ENCODE assay signal across 11 cellular contexts in the genomic region with DNA sequence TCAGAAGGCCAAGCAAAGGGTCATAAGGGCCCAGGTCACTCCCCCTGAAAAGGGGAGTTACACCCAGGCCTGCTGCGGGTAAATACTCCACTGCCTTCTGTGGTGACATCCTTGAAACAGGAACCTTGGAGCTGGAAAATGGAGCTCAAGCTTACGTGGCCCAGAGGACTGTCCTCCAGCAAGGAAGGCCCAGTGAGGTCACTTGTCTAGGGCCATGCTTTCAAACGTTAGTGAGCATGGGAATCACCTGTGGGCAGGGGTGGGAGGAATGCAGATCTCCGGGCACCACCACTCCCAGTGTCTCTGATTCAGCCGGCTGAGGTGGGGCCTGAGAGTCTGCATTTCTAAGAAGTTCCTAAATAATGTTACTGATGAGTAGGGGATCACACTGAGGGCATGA.
"Had no signal": no experiment of that assay in that cellular context is flagged by ENCODE, and none has a peak within 500 bp of the region (broad histone marks: within the 10 kb centered on the region; RNA-seq: fewer than 3 reads in every experiment).

No MANE protein-coding gene starts in this region.

- H3K27ac ChIP-seq: adrenal gland, esophagus muscularis mucosa had no signal

- ATAC-seq: stimulated activated naive CD8-positive, alpha-beta T cell treated with anti-CD3 and anti-CD28 coated beads, Interleukin-15, amount 100 ng/mL, for 72 hours; T-cell had no signal

- H3K4me3 ChIP-seq: adrenal gland, dorsolateral prefrontal cortex, esophagus muscularis mucosa, hepatocyte had no signal

- H3K79me2 ChIP-seq: hepatocyte had no signal

- H3K9me3 ChIP-seq: adrenal gland had no signal

- H3K27ac Mint-ChIP-seq: activated T-cell treated with anti-CD3 and anti-CD28 coated beads, Interleukin-2, amount 50 U/mL, for 24 hours; T-cell had no signal

- H3K4me1 ChIP-seq: adrenal gland had no signal

- H3K27me3 ChIP-seq: adrenal gland, hepatocyte had no signal

- H3K4me2 ChIP-seq: hepatocyte had no signal

- H3K9me3 Mint-ChIP-seq: activated naive CD4-positive, alpha-beta T cell treated with anti-CD3 and anti-CD28 coated beads, Interleukin-2, amount 50 U/mL, for 24 hours had no signal

- DNase-seq: activated CD4-positive, alpha-beta T cell treated with anti-CD3 and anti-CD28 coated beads for 1 hour; activated CD4-positive, alpha-beta T cell treated with anti-CD3 and anti-CD28 coated beads, Interleukin-2, amount 50 U/mL, for 4 hours; activated effector memory CD4-positive, alpha-beta T cell treated with anti-CD3 and anti-CD28 coated beads, Interleukin-2, amount 50 U/mL, for 16 hours; activated T-cell treated with anti-CD3 and anti-CD28 coated beads, Interleukin-2, amount 50 U/mL, for 24 hours; dorsolateral prefrontal cortex; stimulated activated naive CD8-positive, alpha-beta T cell treated with anti-CD3 and anti-CD28 coated beads, Interleukin-15, amount 100 ng/mL, for 72 hours; T-cell had no signal

- H3K27me3 Mint-ChIP-seq: activated naive CD4-positive, alpha-beta T cell treated with anti-CD3 and anti-CD28 coated beads, Interleukin-2, amount 50 U/mL, for 24 hours; activated T-cell treated with anti-CD3 and anti-CD28 coated beads, Interleukin-2, amount 50 U/mL, for 24 hours; stimulated activated naive CD8-positive, alpha-beta T cell treated with anti-CD3 and anti-CD28 coated beads, Interleukin-15, amount 100 ng/mL, for 72 hours; T-cell had no signal

- H3K4me3 Mint-ChIP-seq: activated naive CD4-positive, alpha-beta T cell treated with anti-CD3 and anti-CD28 coated beads, Interleukin-2, amount 50 U/mL, for 24 hours; activated T-cell treated with anti-CD3 and anti-CD28 coated beads, Interleukin-2, amount 50 U/mL, for 24 hours; stimulated activated naive CD8-positive, alpha-beta T cell treated with anti-CD3 and anti-CD28 coated beads, Interleukin-15, amount 100 ng/mL, for 72 hours; T-cell had no signal

- H3K36me3 ChIP-seq: adrenal gland, esophagus muscularis mucosa had no signal
